ENCODE assay signal across 9 cellular contexts in genomic region chr20:37344506-37345338, GRCh38. TPM values are rescaled to one million over a fixed set of nuclear protein-coding genes. Genes with fewer than 3 reads are reported as not detected.
A peak's percentile ranks its signal among the peaks of the same experiment; 100 is the strongest.
DNase-seq lines count a peak whose midpoint lies in the region; ATAC-seq, FAIRE-seq and TF ChIP-seq lines count a peak whose summit lies in the region.
"Had no signal": no experiment of that assay in that cellular context is flagged by ENCODE, and none has a peak within 500 bp of the region (broad histone marks: within the 10 kb centered on the region; RNA-seq: fewer than 3 reads in every experiment).

No MANE protein-coding gene starts in this region.

- H3K79me2 ChIP-seq in H9 (ENCODE audit: insufficient read depth, low read length): peaks cover 2% of the 10 kb centered on the region; the same call in 1 of the 2 replicates

- TF ChIP-seq EP300 in A549 (IDR thresholded peaks at IDR 0.05): no peak

- WGBS in A549 (ENCODE audit: missing lambda C conversion rate): 9% methylated on average over 10 of the region's 10 CpGs
- WGBS in H9 (ENCODE audit: extremely low coverage, insufficient read length, low lambda C conversion rate): no CpG with 5 or more reads among the region's 10 CpGs
- WGBS in body of pancreas, 2 donors: 16 to 21% methylated on average over 6 to 10 of the region's 10 CpGs

- no peak overlapping the region for H2AK5ac ChIP-seq in H9 (ENCODE audit: insufficient read length, low read length)

- H4K5ac ChIP-seq in H9 (ENCODE audit: insufficient read length, low read depth, low read length): no peak overlapping the region

- peak overlapping the region; percentile 99 to 100 for H3K27ac ChIP-seq in A549
- H3K27ac ChIP-seq in H9 (ENCODE audit: insufficient read length, low read depth, low read length): no peak overlapping the region
- H3K27ac ChIP-seq in body of pancreas: peak overlapping the region; percentile 79 to 90 (median 82)

- peaks cover 60% of the 10 kb centered on the region for H3K4me1 ChIP-seq in A549
- peaks cover under 1% of the 10 kb centered on the region; the same call in 1 of the 2 replicates for H3K4me1 ChIP-seq in H9 (ENCODE audit: insufficient read depth, low read length)
- H3K4me1 ChIP-seq in body of pancreas: peaks cover 57% of the 10 kb centered on the region

- H3K23me2 ChIP-seq in H9 (ENCODE audit: insufficient read length, low read depth, low read length, poor library complexity, severe bottlenecking): peaks cover 4% of the 10 kb centered on the region

- H3K36me3 ChIP-seq in body of pancreas (replicated peaks in 1 of 2; ENCODE audit: insufficient read depth in 1 of 2, low read depth in 2 of 2): no peaks in the 10 kb centered on the region

- peaks cover 31 to 38% of the 10 kb centered on the region in 2 experiments for H3K4me1 Mint-ChIP-seq in H9

- peak overlapping the region; percentile 89 for H3K4me3 ChIP-seq in A549
- H3K4me3 ChIP-seq in body of pancreas: peak overlapping the region; percentile 53 to 88

- no peak overlapping the region for H3T11ph ChIP-seq in H9 (ENCODE audit: low read length)

- no peak overlapping the region for H4K8ac ChIP-seq in H9 (replicated peaks; ENCODE audit: insufficient read length, low read depth, low read length)

- H3K4me2 ChIP-seq in A549: peak overlapping the region; percentile 93
- H3K4me2 ChIP-seq in H9 (ENCODE audit: insufficient read depth, insufficient read length, low read length): no peak overlapping the region

- no peaks in the 10 kb centered on the region for H3K79me1 ChIP-seq in H9 (ENCODE audit: insufficient read depth, low read depth, low read length, poor library complexity, severe bottlenecking)

- no peaks in the 10 kb centered on the region for H3K27me3 Mint-ChIP-seq in H9 (ENCODE audit: low read depth)

- H3K4ac ChIP-seq in H9 (ENCODE audit: low read depth, low read length): no peak overlapping the region

- TF ChIP-seq CTCF in A549 (IDR thresholded peaks at IDR 0.05) (no peak), H9 (conservative IDR thresholded peaks at IDR 0.05) (no peak), body of pancreas (IDR thresholded peaks at IDR 0.05) (no peak)

- no peak overlapping the region for H4K91ac ChIP-seq in H9 (ENCODE audit: insufficient read length, low read depth, low read length)

- H3K56ac ChIP-seq in H9 (ENCODE audit: insufficient read length, low read depth, low read length): no peak overlapping the region

- no peak for TF ChIP-seq RAD21 in A549 (conservative IDR thresholded peaks at IDR 0.05 in 1 of 2, IDR thresholded peaks at IDR 0.05 in 1 of 2)

- no peaks in the 10 kb centered on the region for H3K27me3 ChIP-seq in H9 (ENCODE audit: insufficient read depth, low read length)
- H3K27me3 ChIP-seq in body of pancreas: no peaks in the 10 kb centered on the region

- no peak overlapping the region for H2BK20ac ChIP-seq in H9 (ENCODE audit: low read depth, low read length, poor library complexity, severe bottlenecking)

- H2BK15ac ChIP-seq in H9 (ENCODE audit: low read depth, low read length): no peak overlapping the region

- intact Hi-C loops in body of pancreas (cut with DNase I): loop anchor here (5.0 kb wide), 1 partner anchor 38 kb away; no protein-coding TSS in a partner anchor

- POLR2A ChIA-PET in A549 (lab: Yijun Ruan, JAX): interaction anchor here (0.9 to 2.7 kb wide), 6 partner anchors 8 to 56 kb away, joined by 3 to 23 read pairs (median 4); partner anchors contain the start of gene MANBAL

- H2BK12ac ChIP-seq in H9 (ENCODE audit: insufficient read length, low read depth, low read length): no peak overlapping the region

- CTCF ChIA-PET in A549 (lab: Yijun Ruan, JAX): interaction anchor here (0.8 to 3.5 kb wide), 10 partner anchors 9 to 112 kb away, joined by 3 to 28 read pairs (median 4); partner anchors contain the start of gene MANBAL

- H3K27ac Mint-ChIP-seq in H9: peak overlapping the region in 1 of 3 experiments; percentile 74; a peak in 3 of 7 replicates

- H3K9me3 ChIP-seq in A549 (no peaks in the 10 kb centered on the region), H9 (ENCODE audit: control insufficient read depth, low read depth, low read length) (no peaks in the 10 kb centered on the region), body of pancreas (no peaks in the 10 kb centered on the region)

- H3K14ac ChIP-seq in H9 (ENCODE audit: insufficient read depth, low read length): no peak overlapping the region

- no peak for FAIRE-seq in A549 (lab: Jason Lieb, UNC)
- FAIRE-seq: G401.6 had no signal

- no peak overlapping the region for H2BK5ac ChIP-seq in H9 (ENCODE audit: insufficient read length, low read length)

- no peaks in the 10 kb centered on the region for H4K20me1 ChIP-seq in H9 (ENCODE audit: control insufficient read depth, insufficient read depth, insufficient read length)

- no peak overlapping the region for H3K9ac ChIP-seq in H9 (ENCODE audit: extremely low read depth, insufficient read length, low read length)

- peak; percentile 57 to 75; a peak in 5 of 6 replicates for ATAC-seq in A549
- peak; percentile 66 for ATAC-seq in body of pancreas

- H2BK120ac ChIP-seq in H9 (ENCODE audit: low read depth, low read length, poor library complexity, severe bottlenecking): no peak overlapping the region

- peaks cover 2 to 9% (median 4%) of the 10 kb centered on the region in 3 experiments; a peak in 3 of 7 replicates for H3K36me3 Mint-ChIP-seq in H9 (ENCODE audit: insufficient read depth in 1 of 3, low read depth in 3 of 3)

- peak; percentile 68 to 85 for DNase-seq in A549 (ENCODE audit: low read depth in 1 of 2, low spot score in 1 of 2)
- peak; percentile 26 for DNase-seq in H9
- DNase-seq in body of pancreas: peak; percentile 77 to 87 (median 82)
- DNase-seq in mucosa of gallbladder (ENCODE audit: low spot score): peak; percentile 87
- DNase-seq in RPMI8226: no peak
- no peak for DNase-seq in NCI-H2171 treated with DMSO at 0.1 percent for 48 hours (lab: John Stamatoyannopoulos, UW)
- no peak for DNase-seq in DMS79 (lab: John Stamatoyannopoulos, UW)
- no peak for DNase-seq in GF-D8 (lab: John Stamatoyannopoulos, UW)

- no peak overlapping the region for H3K23ac ChIP-seq in H9 (ENCODE audit: insufficient read length, low read depth, low read length)

- H3K9me3 Mint-ChIP-seq in H9: no peaks in the 10 kb centered on the region; a peak in 1 of 5 replicates

- peak overlapping the region; percentile 66 to 78 for H3K4me3 Mint-ChIP-seq in H9

- peak; percentile 43 for TF ChIP-seq POLR2A in A549 (IDR thresholded peaks at IDR 0.05; ENCODE audit: low read length)
- TF ChIP-seq POLR2A in body of pancreas (IDR thresholded peaks at IDR 0.05): peak in 2 of 3 donors; percentile 32 to 34

- no peak overlapping the region for H3K18ac ChIP-seq in H9 (ENCODE audit: insufficient read length, low read depth, low read length)

- no peak overlapping the region for H2AFZ ChIP-seq in H9 (ENCODE audit: low read length)

TF ChIP-seq in A549, 52 proteins besides CTCF, POLR2A, EP300 and RAD21 (continues in another document):
- TF ChIP-seq E2F6 (IDR thresholded peaks at IDR 0.05; ENCODE audit: borderline replicate concordance, low read depth): no peak
- TF ChIP-seq SMC3 (IDR thresholded peaks at IDR 0.05): 0 out of 3 replicates have a peak, but pooled peaks have one; percentile 5
- TF ChIP-seq SREBF2 (IDR thresholded peaks at IDR 0.05): no peak
- TF ChIP-seq ESRRA (IDR thresholded peaks at IDR 0.05; ENCODE audit: borderline replicate concordance, low read length): no peak
- TF ChIP-seq HOXB13 (CRISPR knock-in tag; IDR thresholded peaks at IDR 0.05; ENCODE audit: low read depth): no peak
- no peak for TF ChIP-seq JUNB (IDR thresholded peaks at IDR 0.05)
- no peak for TF ChIP-seq TFCP2L1 (CRISPR knock-in tag; IDR thresholded peaks at IDR 0.05)
- TF ChIP-seq HEYL (CRISPR knock-in tag; IDR thresholded peaks at IDR 0.05): no peak

RNA-seq across cellular contexts. Expression of gene SRC, which starts 1.2 kb away (rescaled TPM):
- polyA plus RNA-seq in A549 (2011; rRNA removed) (154 and 212 TPM in 2 replicates), A549 (2017; fragmentation: RNase III; extraction: RNeasy Plus Mini Kit Qiagen cat#74134 plus additional on column Dnase treatment) (133 to 139 TPM (median 134 TPM) in 3 replicates)
- polyA plus RNA-seq in A549 (2012; cell fraction: cytosol; rRNA removed): 122 and 170 TPM in 2 replicates
- polyA plus RNA-seq in A549 (2012; cell fraction: nucleus; rRNA removed): 500 and 511 TPM in 2 replicates
- polyA minus RNA-seq in A549 (2011; rRNA and poly(A)+ RNA removed): 278 and 313 TPM in 2 replicates
- total RNA-seq in H9 (2021) (37.5 and 44.5 TPM in 2 replicates), body of pancreas (10 to 100 TPM; 25.9 to 35.3 TPM), mucosa of gallbladder (210 TPM)

RNA-seq across cellular contexts. Expression of gene MANBAL, which starts 55.3 kb away (rescaled TPM):
- polyA plus RNA-seq in A549 (2011; rRNA removed): 104 and 131 TPM in 2 replicates
- 150 and 172 TPM in 2 replicates for polyA plus RNA-seq in A549 (2012; cell fraction: cytosol; rRNA removed)
- polyA plus RNA-seq in A549 (2012; cell fraction: nucleus; rRNA removed): 85.9 and 115 TPM in 2 replicates
- polyA plus RNA-seq in A549 (2017; fragmentation: RNase III; extraction: RNeasy Plus Mini Kit Qiagen cat#74134 plus additional on column Dnase treatment): 95.3 to 102 TPM (median 95.9 TPM) in 3 replicates
- polyA minus RNA-seq in A549 (2011; rRNA and poly(A)+ RNA removed): 75.9 and 80.4 TPM in 2 replicates
- 40.3 and 40.7 TPM in 2 replicates for total RNA-seq in H9 (2021)
- 10 to 100 TPM in 1 of 2 donors, 1 to 10 TPM in 1; 8.6 to 11.9 TPM for total RNA-seq in body of pancreas
- total RNA-seq in mucosa of gallbladder: 51.6 TPM

Comparison
In these comparisons a context has a peak if more than half of its experiments do, and no peak if none do; other contexts are left out.
1. DNase-seq: peak in A549 (2 of 2), H9 (single experiment), body of pancreas (4 of 4) and mucosa of gallbladder (single experiment); none in RPMI8226 (single experiment), NCI-H2171 treated with DMSO at 0.1 percent for 48 hours (single experiment), DMS79 (single experiment) and GF-D8 (single experiment).